Comparison of ENCODE assay signal across 24 cellular contexts in genomic region chr2:178267660-178268059, GRCh38.
"Had no signal": no experiment of that assay in that cellular context is flagged by ENCODE, and none has a peak within 500 bp of the region (broad histone marks: within the 10 kb centered on the region; RNA-seq: fewer than 3 reads in every experiment).

No MANE protein-coding gene starts in this region.

- H3K27ac ChIP-seq: colonic mucosa, esophagus squamous epithelium, heart right ventricle, left lung, lower lobe of right lung had no signal

- FAIRE-seq: endometrium, islet of Langerhans, keratinocyte had no signal

- H3K4me3 ChIP-seq: colonic mucosa, esophagus squamous epithelium, gastrocnemius medialis, heart right ventricle, left lung, lower lobe of right lung had no signal

- H3K27me3 ChIP-seq: colonic mucosa, esophagus squamous epithelium, gastrocnemius medialis, heart right ventricle, left lung had no signal

- ATAC-seq: effector memory CD8-positive, alpha-beta T cell; gastrocnemius medialis; heart right ventricle; left cardiac atrium; left lung; left ventricle myocardium superior; lower lobe of right lung; naive thymus-derived CD4-positive, alpha-beta T cell had no signal

- H3K36me3 ChIP-seq: colonic mucosa, esophagus squamous epithelium, gastrocnemius medialis, heart right ventricle, left lung, lower lobe of right lung had no signal

- DNase-seq: colonic mucosa; cortex of kidney; effector CD8-positive, alpha-beta T cell; effector memory CD8-positive, alpha-beta T cell; endodermal cell; erythroblast; esophagus squamous epithelium; foreskin fibroblast; foreskin melanocyte; gastrocnemius medialis; glutamatergic neuron; head of caudate nucleus; heart right ventricle; hippocampal formation; left cardiac atrium; left lung; left ventricle myocardium superior; lower lobe of right lung; mesendoderm; midbrain; naive thymus-derived CD4-positive, alpha-beta T cell had no signal

- H3K9me3 ChIP-seq: colonic mucosa, esophagus squamous epithelium, gastrocnemius medialis, heart right ventricle, left lung, lower lobe of right lung had no signal

- H3K4me1 ChIP-seq: colonic mucosa, lower lobe of right lung had no signal
